In the genomic region with DNA sequence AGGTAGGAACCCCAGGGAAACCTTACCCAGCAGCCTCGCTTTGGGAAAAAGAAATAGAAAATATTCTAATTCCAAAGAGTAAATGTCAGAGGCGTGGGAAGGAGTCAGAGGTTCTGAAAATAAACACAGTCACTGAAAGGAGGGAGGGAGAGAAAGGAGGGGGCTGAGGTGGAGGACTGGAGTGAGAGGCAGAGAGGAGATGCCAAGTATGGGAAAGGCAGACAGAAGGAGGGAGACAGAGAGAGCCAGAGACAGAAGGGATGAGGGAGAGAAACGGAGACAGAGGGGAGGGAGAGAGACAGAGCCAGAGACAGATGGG, we compare ENCODE assay signal across 20 cellular contexts.
DNase-seq lines count a peak whose midpoint lies in the region; ATAC-seq and TF ChIP-seq lines count a peak whose summit lies in the region.
"Had no signal": no experiment of that assay in that cellular context is flagged by ENCODE, and none has a peak within 500 bp of the region (broad histone marks: within the 10 kb centered on the region; RNA-seq: fewer than 3 reads in every experiment).

No MANE protein-coding gene starts in this region.

- no peak overlapping the region for H3K27ac ChIP-seq in GM23248
- H3K27ac ChIP-seq in upper lobe of right lung = no peak overlapping the region
- H3K27ac ChIP-seq: parathyroid adenoma had no signal

- H3K4me2 ChIP-seq in GM23248 (ENCODE audit: unreplicated experiment) = peak overlapping the region; percentile 35

- H3K9me3 ChIP-seq in GM23248 (ENCODE audit: low read depth) (peaks cover 3% of the 10 kb centered on the region), upper lobe of right lung (no peaks in the 10 kb centered on the region)

- peak; percentile 6 for ATAC-seq in upper lobe of right lung
- ATAC-seq: activated CD8-positive, alpha-beta T cell treated with anti-CD3 and anti-CD28 coated beads, Interleukin-2, amount 10 ng/mL, durations not matched to agents 7 days and 5 days; natural killer cell treated with Interleukin-12 subunit alpha and Interleukin-12 subunit beta and Interleukin-15 and Interleukin-18, amount 100 ng/mL, for 72 hours; Right ventricle myocardium inferior had no signal

- H3K9me2 ChIP-seq in GM23248 (ENCODE audit: insufficient read depth) = no peaks in the 10 kb centered on the region

- H3K4me3 Mint-ChIP-seq in activated T-helper 2 cell treated with anti-CD3 and anti-CD28 coated beads, Interferon-gamma antibody, Interleukin-2, Interleukin-4, amounts not matched to agents 10 μg/mL and 5 μg/mL and 100 μg/mL, durations not matched to agents 14 hours and 24 hours and 36 hours (ENCODE audit: low read depth) = no peak overlapping the region
- H3K4me3 Mint-ChIP-seq in Calu3 (ENCODE audit: low read depth, unreplicated experiment) = no peak overlapping the region
- H3K4me3 Mint-ChIP-seq: activated CD8-positive, alpha-beta T cell treated with anti-CD3 and anti-CD28 coated beads, Interleukin-2, amount 10 ng/mL, durations not matched to agents 7 days and 5 days; activated naive CD4-positive, alpha-beta T cell treated with anti-CD3 and anti-CD28 coated beads for 36 hours; mesothelial cell of epicardium; natural killer cell treated with Interleukin-12 subunit alpha and Interleukin-12 subunit beta and Interleukin-15 and Interleukin-18, amount 100 ng/mL, for 72 hours had no signal

- H3K9ac ChIP-seq in GM23248 = no peak overlapping the region
- H3K9ac ChIP-seq: parathyroid adenoma had no signal

- in situ Hi-C loops in GM23248 (cut with MboI) = no loop called here

- DNase-seq in GM23248 (peak; percentile 74), astrocyte of the hippocampus (ENCODE audit: low read depth, low spot score) (peak; percentile 2), iris pigment epithelial cell (ENCODE audit: low read depth) (peak; percentile 8), upper lobe of right lung (no peak), Calu3 (no peak)
- no peak for DNase-seq in activated T-helper 2 cell treated with anti-CD3 and anti-CD28 coated beads, Interferon-gamma antibody, Interleukin-2, Interleukin-4, amounts not matched to agents 10 μg/mL and 5 μg/mL and 100 μg/mL, durations not matched to agents 14 hours and 24 hours and 36 hours (ENCODE audit: low spot score)
- no peak for DNase-seq in activated effector memory CD4-positive, alpha-beta T cell treated with anti-CD3 and anti-CD28 coated beads, Interleukin-2, amount 50 U/mL, for 16 hours
- DNase-seq: activated CD8-positive, alpha-beta T cell treated with anti-CD3 and anti-CD28 coated beads, Interleukin-2, amount 10 ng/mL, durations not matched to agents 7 days and 5 days; activated naive CD4-positive, alpha-beta T cell treated with anti-CD3 and anti-CD28 coated beads for 36 hours; AML-193; amygdala; caudate nucleus; NCI-H1105 treated with DMSO at 0.1 percent for 48 hours; NCI-H2081; NCI-H446; OCI-M1 had no signal

- no peaks in the 10 kb centered on the region for H3K36me3 ChIP-seq in GM23248 (ENCODE audit: low read depth)
- H3K36me3 ChIP-seq in upper lobe of right lung = no peaks in the 10 kb centered on the region

- no peaks in the 10 kb centered on the region for H3K9me3 Mint-ChIP-seq in activated T-helper 2 cell treated with anti-CD3 and anti-CD28 coated beads, Interferon-gamma antibody, Interleukin-2, Interleukin-4, amounts not matched to agents 10 μg/mL and 5 μg/mL and 100 μg/mL, durations not matched to agents 14 hours and 24 hours and 36 hours
- H3K9me3 Mint-ChIP-seq in Calu3 (ENCODE audit: low read depth, unreplicated experiment) = no peaks in the 10 kb centered on the region
- H3K9me3 Mint-ChIP-seq: natural killer cell treated with Interleukin-12 subunit alpha and Interleukin-12 subunit beta and Interleukin-15 and Interleukin-18, amount 100 ng/mL, for 72 hours had no signal

- H4K20me1 ChIP-seq in GM23248 (ENCODE audit: insufficient read depth) = no peaks in the 10 kb centered on the region

- H3K4me3 ChIP-seq in GM23248 (no peak overlapping the region), upper lobe of right lung (no peak overlapping the region)

- no TSS peak for BruUV-seq in Calu3 (replicated peaks; lab: Mats Ljungman, UMichigan)

- 0 to 1% methylated on average over 2 to 3 of the region's 3 CpGs for WGBS in GM23248 (ENCODE audit: low coverage in 1 of 2, low lambda C conversion rate in 2 of 2, missing lambda C conversion rate in 2 of 2), 2 experiments

- peak overlapping the region; percentile 56; the same call in 1 of the 2 replicates for H2AFZ ChIP-seq in GM23248
- H2AFZ ChIP-seq: parathyroid adenoma had no signal

- TF ChIP-seq CTCF in upper lobe of right lung (IDR thresholded peaks at IDR 0.05) (no peak), Calu3 (IDR thresholded peaks at IDR 0.05; ENCODE audit: unreplicated experiment) (no peak)

- peaks cover 2% of the 10 kb centered on the region for H3K4me1 Mint-ChIP-seq in activated T-helper 2 cell treated with anti-CD3 and anti-CD28 coated beads, Interferon-gamma antibody, Interleukin-2, Interleukin-4, amounts not matched to agents 10 μg/mL and 5 μg/mL and 100 μg/mL, durations not matched to agents 14 hours and 24 hours and 36 hours (ENCODE audit: low read depth)
- H3K4me1 Mint-ChIP-seq in Calu3 (ENCODE audit: low read depth, unreplicated experiment) = no peaks in the 10 kb centered on the region
- H3K4me1 Mint-ChIP-seq: mesothelial cell of epicardium had no signal

- H3K4me1 ChIP-seq in GM23248 (ENCODE audit: insufficient read depth) (peaks cover 9% of the 10 kb centered on the region), upper lobe of right lung (no peaks in the 10 kb centered on the region)
- H3K4me1 ChIP-seq: parathyroid adenoma had no signal

- H3K36me3 Mint-ChIP-seq in activated T-helper 2 cell treated with anti-CD3 and anti-CD28 coated beads, Interferon-gamma antibody, Interleukin-2, Interleukin-4, amounts not matched to agents 10 μg/mL and 5 μg/mL and 100 μg/mL, durations not matched to agents 14 hours and 24 hours and 36 hours (ENCODE audit: low read depth) = no peaks in the 10 kb centered on the region
- no peaks in the 10 kb centered on the region for H3K36me3 Mint-ChIP-seq in Calu3 (ENCODE audit: insufficient read depth, unreplicated experiment)
- H3K36me3 Mint-ChIP-seq: mesothelial cell of epicardium; natural killer cell treated with Interleukin-12 subunit alpha and Interleukin-12 subunit beta and Interleukin-15 and Interleukin-18, amount 100 ng/mL, for 72 hours had no signal

- no peaks in the 10 kb centered on the region for H3K79me2 ChIP-seq in GM23248 (ENCODE audit: insufficient read depth)
- H3K79me2 ChIP-seq: parathyroid adenoma had no signal

- CTCF ChIA-PET in Calu3 (lab: Charles Lee) = no interaction called here

- intact Hi-C loops in upper lobe of right lung (cut with DNase I) (no loop called here), Calu3 (cut with micrococcal nuclease; ENCODE audit: unreplicated experiment) (no loop called here)
- intact Hi-C loops in activated T-helper 2 cell treated with anti-CD3 and anti-CD28 coated beads, Interferon-gamma antibody, Interleukin-2, Interleukin-4, amounts not matched to agents 10 μg/mL and 5 μg/mL and 100 μg/mL, durations not matched to agents 14 hours and 24 hours and 36 hours (cut with micrococcal nuclease) = no loop called here

- peaks cover 10% of the 10 kb centered on the region for H3K27me3 Mint-ChIP-seq in activated T-helper 2 cell treated with anti-CD3 and anti-CD28 coated beads, Interferon-gamma antibody, Interleukin-2, Interleukin-4, amounts not matched to agents 10 μg/mL and 5 μg/mL and 100 μg/mL, durations not matched to agents 14 hours and 24 hours and 36 hours (ENCODE audit: low read depth)
- H3K27me3 Mint-ChIP-seq in Calu3 (ENCODE audit: unreplicated experiment) = peaks cover 65% of the 10 kb centered on the region

- no peaks in the 10 kb centered on the region for H3K27me3 ChIP-seq in GM23248 (replicated peaks; ENCODE audit: insufficient read depth)
- no peaks in the 10 kb centered on the region for H3K27me3 ChIP-seq in upper lobe of right lung

- H3K27ac Mint-ChIP-seq in activated T-helper 2 cell treated with anti-CD3 and anti-CD28 coated beads, Interferon-gamma antibody, Interleukin-2, Interleukin-4, amounts not matched to agents 10 μg/mL and 5 μg/mL and 100 μg/mL, durations not matched to agents 14 hours and 24 hours and 36 hours = no peak overlapping the region
- no peak overlapping the region for H3K27ac Mint-ChIP-seq in Calu3 (ENCODE audit: unreplicated experiment)
- H3K27ac Mint-ChIP-seq: activated CD8-positive, alpha-beta T cell treated with anti-CD3 and anti-CD28 coated beads, Interleukin-2, amount 10 ng/mL, durations not matched to agents 7 days and 5 days; activated naive CD4-positive, alpha-beta T cell treated with anti-CD3 and anti-CD28 coated beads for 36 hours; mesothelial cell of epicardium had no signal

- H3F3A ChIP-seq in GM23248 (ENCODE audit: insufficient read depth) = no peaks in the 10 kb centered on the region

Comparison
In these comparisons a context has a peak if more than half of its experiments do, and no peak if none do; other contexts are left out.
1. DNase-seq: peak in GM23248 (single experiment), astrocyte of the hippocampus (single experiment) and iris pigment epithelial cell (single experiment); none in upper lobe of right lung (single experiment), activated T-helper 2 cell treated with anti-CD3 and anti-CD28 coated beads, Interferon-gamma antibody, Interleukin-2, Interleukin-4, amounts not matched to agents 10 μg/mL and 5 μg/mL and 100 μg/mL, durations not matched to agents 14 hours and 24 hours and 36 hours (single experiment), Calu3 (single experiment) and activated effector memory CD4-positive, alpha-beta T cell treated with anti-CD3 and anti-CD28 coated beads, Interleukin-2, amount 50 U/mL, for 16 hours (single experiment).